8 cellular contexts compared by ENCODE assay signal in genomic region chr2:69798909-69799526, GRCh38. TPM values are rescaled to one million over a fixed set of nuclear protein-coding genes. Genes with fewer than 3 reads are reported as not detected.
A peak's percentile ranks its signal among the peaks of the same experiment; 100 is the strongest.
DNase-seq lines count a peak whose midpoint lies in the region; ATAC-seq and TF ChIP-seq lines count a peak whose summit lies in the region.

No MANE protein-coding gene starts in this region.

- H3K27me3 ChIP-seq in CD8-positive, alpha-beta T cell (ENCODE audit: insufficient read depth, low read length): no peaks in the 10 kb centered on the region
- no peaks in the 10 kb centered on the region for H3K27me3 ChIP-seq in suprapubic skin

- intact Hi-C loops in CD8-positive, alpha-beta T cell (cut with DNase I, micrococcal nuclease): loop anchor here in 1 of 2 experiments (5.0 kb wide), 1 partner anchor 37 kb away; no protein-coding TSS in a partner anchor

- H3K9me3 Mint-ChIP-seq in CD8-positive, alpha-beta T cell: no peaks in the 10 kb centered on the region
- H3K9me3 Mint-ChIP-seq in WTC11: peaks cover 5% of the 10 kb centered on the region
- no peaks in the 10 kb centered on the region for H3K9me3 Mint-ChIP-seq in immature natural killer cell

- H3K4me3 Mint-ChIP-seq in CD8-positive, alpha-beta T cell: peak overlapping the region; percentile 44
- H3K4me3 Mint-ChIP-seq in WTC11 (no peak overlapping the region), immature natural killer cell (peak overlapping the region; percentile 80 to 86 (median 86))

- H3K4me1 Mint-ChIP-seq in CD8-positive, alpha-beta T cell (ENCODE audit: low read depth): peaks cover 17% of the 10 kb centered on the region
- H3K4me1 Mint-ChIP-seq in WTC11: peaks cover 17% of the 10 kb centered on the region
- H3K4me1 Mint-ChIP-seq in immature natural killer cell: peaks cover 41 to 52% of the 10 kb centered on the region in 2 donors

- H3K27me3 Mint-ChIP-seq in CD8-positive, alpha-beta T cell (ENCODE audit: low read depth): no peaks in the 10 kb centered on the region
- no peaks in the 10 kb centered on the region for H3K27me3 Mint-ChIP-seq in WTC11 (ENCODE audit: low read depth)
- peaks cover 0 to 2% (median 1%) of the 10 kb centered on the region in 3 donors for H3K27me3 Mint-ChIP-seq in immature natural killer cell (ENCODE audit: low read depth in 3 of 3)

- 37% methylated on average over 4 of the region's 4 CpGs for WGBS in suprapubic skin

- no peak overlapping the region for H3K27ac ChIP-seq in CD8-positive, alpha-beta T cell (ENCODE audit: low read depth, low read length)
- peak overlapping the region; percentile 29; the same call in 1 of the 2 replicates for H3K27ac ChIP-seq in HEK293 (ENCODE audit: extremely low read depth, low read depth, low read length)
- peak overlapping the region; percentile 61 for H3K27ac ChIP-seq in suprapubic skin

- no peak overlapping the region for H3K27ac Mint-ChIP-seq in CD8-positive, alpha-beta T cell
- H3K27ac Mint-ChIP-seq in WTC11: peak overlapping the region; percentile 34; the same call in 1 of the 2 replicates
- H3K27ac Mint-ChIP-seq in immature natural killer cell: peak overlapping the region; percentile 74 to 97 (median 90)

- no peak overlapping the region for H3K4me3 ChIP-seq in CD8-positive, alpha-beta T cell (ENCODE audit: low read depth, low read length)
- peak overlapping the region; percentile 21 for H3K4me3 ChIP-seq in HEK293 (ENCODE audit: low read depth, low read length)
- peak overlapping the region; percentile 29 for H3K4me3 ChIP-seq in suprapubic skin

- CTCF ChIA-PET in CD8-positive, alpha-beta T cell (lab: Charles Lee): interaction anchor here (1.9 to 6.5 kb wide), 2 partner anchors 18 to 75 kb away, joined by 8 to 37 read pairs; no protein-coding TSS in a partner anchor
- CTCF ChIA-PET in HEK293 (lab: Yijun Ruan, JAX) (interaction anchor here (1.0 to 11.5 kb wide), 3 partner anchors 17 to 74 kb away, joined by 4 to 92 read pairs (median 25); no protein-coding TSS in a partner anchor), WTC11 (lab: Charles Lee) (interaction anchor here (0.7 to 2.2 kb wide), 3 partner anchors 10 to 74 kb away, joined by 3 to 14 read pairs (median 7); no protein-coding TSS in a partner anchor)

- no peak for TF ChIP-seq POLR2A in suprapubic skin (IDR thresholded peaks at IDR 0.05)

- TF ChIP-seq EP300 in suprapubic skin (IDR thresholded peaks at IDR 0.05): no peak

- peaks cover 5% of the 10 kb centered on the region for H3K4me1 ChIP-seq in CD8-positive, alpha-beta T cell (ENCODE audit: insufficient read depth, low read length)
- peaks cover 12% of the 10 kb centered on the region for H3K4me1 ChIP-seq in HEK293 (ENCODE audit: control insufficient read depth, insufficient read depth, low read length)
- H3K4me1 ChIP-seq in suprapubic skin: peaks cover 26% of the 10 kb centered on the region

- H3K36me3 ChIP-seq in CD8-positive, alpha-beta T cell (ENCODE audit: insufficient read depth, low read length): no peaks in the 10 kb centered on the region
- H3K36me3 ChIP-seq in HEK293 (ENCODE audit: control insufficient read depth in 2 of 2, insufficient read depth in 1 of 2, low read length in 2 of 2) (no peaks in the 10 kb centered on the region), suprapubic skin (peaks cover 3% of the 10 kb centered on the region)

- POLR2A ChIA-PET in CD8-positive, alpha-beta T cell (lab: Charles Lee): interaction anchor here (1.9 kb wide), 1 partner anchor 10 kb away, joined by 4 read pairs; no protein-coding TSS in a partner anchor
- POLR2A ChIA-PET in HEK293 (lab: Yijun Ruan, JAX): interaction anchor here (0.6 to 2.2 kb wide), 5 partner anchors 9 to 58 kb away, joined by 3 to 15 read pairs (median 7); partner anchors contain the start of gene ANXA4
- POLR2A ChIA-PET in WTC11 (lab: Charles Lee): no interaction called here

- H3K9me3 ChIP-seq in CD8-positive, alpha-beta T cell (ENCODE audit: low read length): no peaks in the 10 kb centered on the region
- H3K9me3 ChIP-seq in HEK293 (ENCODE audit: control insufficient read depth, insufficient read depth, low read depth, low read length) (no peaks in the 10 kb centered on the region), suprapubic skin (no peaks in the 10 kb centered on the region)

- TF ChIP-seq CTCF in CD8-positive, alpha-beta T cell (IDR thresholded peaks at IDR 0.05): no peak
- TF ChIP-seq CTCF in HEK293 (tag by site-specific recombination; IDR thresholded peaks at IDR 0.05) (no peak), WTC11 (IDR thresholded peaks at IDR 0.05) (no peak), suprapubic skin (IDR thresholded peaks at IDR 0.05) (no peak)

- ATAC-seq in CD8-positive, alpha-beta T cell: no peak
- ATAC-seq in WTC11: peak; percentile 22

- H3K36me3 Mint-ChIP-seq in CD8-positive, alpha-beta T cell: no peaks in the 10 kb centered on the region
- H3K36me3 Mint-ChIP-seq in WTC11: peaks cover 4% of the 10 kb centered on the region
- peaks cover 3 to 18% (median 8%) of the 10 kb centered on the region in 3 donors for H3K36me3 Mint-ChIP-seq in immature natural killer cell

- DNase-seq in CD8-positive, alpha-beta T cell: no peak
- no peak for DNase-seq in WTC11 (ENCODE audit: low spot score)
- DNase-seq in immature natural killer cell: peak in 2 of 3 donors; percentile 11 to 14
- no peak for DNase-seq in suprapubic skin (ENCODE audit: low spot score in 2 of 2)
- no peak for DNase-seq in D341Med (ENCODE audit: low spot score)
- no peak for DNase-seq in epidermal melanocyte (ENCODE audit: insufficient read length, low spot score)
- no peak for DNase-seq in NCI-H146 treated with DMSO at 0.1 percent for 48 hours (lab: John Stamatoyannopoulos, UW; ENCODE audit: unreplicated experiment)

TF ChIP-seq in HEK293, 187 proteins besides CTCF, POLR2A, EP300 and RAD21 (continues in another document):
- TF ChIP-seq ZNF335 (tag by site-specific recombination; conservative IDR thresholded peaks at IDR 0.05): peak; percentile 76
- no peak for TF ChIP-seq ZNF701 (tag by site-specific recombination; IDR thresholded peaks at IDR 0.05)
- peak; percentile 48; the same call in 1 of the 2 replicates for TF ChIP-seq ZNF341 (tag by site-specific recombination; IDR thresholded peaks at IDR 0.05; ENCODE audit: low read depth)
- TF ChIP-seq ZIC2 (tag by site-specific recombination; IDR thresholded peaks at IDR 0.05): peak; percentile 27; the same call in 1 of the 2 replicates

TF ChIP-seq in WTC11, 78 proteins besides CTCF, POLR2A, EP300 and RAD21 (continues in another document):
- TF ChIP-seq KAT7 (CRISPR knock-in tag; IDR thresholded peaks at IDR 0.05; ENCODE audit: borderline replicate concordance): no peak
- TF ChIP-seq SOX15 (CRISPR knock-in tag; IDR thresholded peaks at IDR 0.05): no peak
- no peak for TF ChIP-seq SMAD3 (CRISPR knock-in tag; IDR thresholded peaks at IDR 0.05; ENCODE audit: borderline replicate concordance)
- TF ChIP-seq, protein P1, sequence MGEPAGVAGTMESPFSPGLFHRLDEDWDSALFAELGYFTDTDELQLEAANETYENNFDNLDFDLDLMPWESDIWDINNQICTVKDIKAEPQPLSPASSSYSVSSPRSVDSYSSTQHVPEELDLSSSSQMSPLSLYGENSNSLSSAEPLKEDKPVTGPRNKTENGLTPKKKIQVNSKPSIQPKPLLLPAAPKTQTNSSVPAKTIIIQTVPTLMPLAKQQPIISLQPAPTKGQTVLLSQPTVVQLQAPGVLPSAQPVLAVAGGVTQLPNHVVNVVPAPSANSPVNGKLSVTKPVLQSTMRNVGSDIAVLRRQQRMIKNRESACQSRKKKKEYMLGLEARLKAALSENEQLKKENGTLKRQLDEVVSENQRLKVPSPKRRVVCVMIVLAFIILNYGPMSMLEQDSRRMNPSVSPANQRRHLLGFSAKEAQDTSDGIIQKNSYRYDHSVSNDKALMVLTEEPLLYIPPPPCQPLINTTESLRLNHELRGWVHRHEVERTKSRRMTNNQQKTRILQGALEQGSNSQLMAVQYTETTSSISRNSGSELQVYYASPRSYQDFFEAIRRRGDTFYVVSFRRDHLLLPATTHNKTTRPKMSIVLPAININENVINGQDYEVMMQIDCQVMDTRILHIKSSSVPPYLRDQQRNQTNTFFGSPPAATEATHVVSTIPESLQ (CRISPR knock-in tag; IDR thresholded peaks at IDR 0.05): no peak
- TF ChIP-seq, protein P2, sequence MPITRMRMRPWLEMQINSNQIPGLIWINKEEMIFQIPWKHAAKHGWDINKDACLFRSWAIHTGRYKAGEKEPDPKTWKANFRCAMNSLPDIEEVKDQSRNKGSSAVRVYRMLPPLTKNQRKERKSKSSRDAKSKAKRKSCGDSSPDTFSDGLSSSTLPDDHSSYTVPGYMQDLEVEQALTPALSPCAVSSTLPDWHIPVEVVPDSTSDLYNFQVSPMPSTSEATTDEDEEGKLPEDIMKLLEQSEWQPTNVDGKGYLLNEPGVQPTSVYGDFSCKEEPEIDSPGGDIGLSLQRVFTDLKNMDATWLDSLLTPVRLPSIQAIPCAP (CRISPR knock-in tag; IDR thresholded peaks at IDR 0.05): no peak
- no peak for TF ChIP-seq FOXP1 (CRISPR knock-in tag; IDR thresholded peaks at IDR 0.05; ENCODE audit: borderline replicate concordance)
- TF ChIP-seq, protein P3, sequence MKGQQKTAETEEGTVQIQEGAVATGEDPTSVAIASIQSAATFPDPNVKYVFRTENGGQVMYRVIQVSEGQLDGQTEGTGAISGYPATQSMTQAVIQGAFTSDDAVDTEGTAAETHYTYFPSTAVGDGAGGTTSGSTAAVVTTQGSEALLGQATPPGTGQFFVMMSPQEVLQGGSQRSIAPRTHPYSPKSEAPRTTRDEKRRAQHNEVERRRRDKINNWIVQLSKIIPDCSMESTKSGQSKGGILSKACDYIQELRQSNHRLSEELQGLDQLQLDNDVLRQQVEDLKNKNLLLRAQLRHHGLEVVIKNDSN (CRISPR knock-in tag; IDR thresholded peaks at IDR 0.05): no peak

RNA-seq across cellular contexts. Expression of gene GMCL1, which starts 30.4 kb away (rescaled TPM):
- 10 to 100 TPM; 37.1 to 41.4 TPM for total RNA-seq in CD8-positive, alpha-beta T cell
- total RNA-seq in WTC11 (2021) (17.2 to 21.6 TPM (median 20.5 TPM) in 3 replicates), suprapubic skin (10 to 100 TPM in 3 of 4 donors, 1 to 10 TPM in 1; 9.3 to 15.0 (median 14.4) TPM)
- polyA plus RNA-seq in immature natural killer cell: 10 to 100 TPM; 38.4 to 52.9 (median 38.9) TPM

RNA-seq across cellular contexts. Expression of gene ANXA4, which starts 57.1 kb away (rescaled TPM):
- total RNA-seq in CD8-positive, alpha-beta T cell: 1 to 10 TPM; 2.9 TPM
- total RNA-seq in WTC11 (2021) (9.5 to 13.6 TPM (median 12.3 TPM) in 3 replicates), suprapubic skin (10 to 100 TPM; 58.1 to 91.6 (median 85.8) TPM)
- 10 to 100 TPM; 80.8 to 86.1 (median 85.5) TPM for polyA plus RNA-seq in immature natural killer cell

Comparison
In these comparisons a context has a peak if more than half of its experiments do, and no peak if none do; other contexts are left out.
1. DNase-seq: peak in immature natural killer cell (2 of 3); none in CD8-positive, alpha-beta T cell (0 of 7), WTC11 (single experiment), suprapubic skin (0 of 2), D341Med (single experiment), epidermal melanocyte (single experiment) and NCI-H146 treated with DMSO at 0.1 percent for 48 hours (single experiment).